In genomic region chr17:49851387-49852291, GRCh38 we compare ENCODE assay signal across 8 cellular contexts. TPM values are rescaled to one million over a fixed set of nuclear protein-coding genes. Genes with fewer than 3 reads are reported as not detected.
DNase-seq lines count a peak whose midpoint lies in the region; FAIRE-seq lines count a peak whose summit lies in the region.

No MANE protein-coding gene starts in this region.

- H3K4me3 ChIP-seq in neuronal stem cell (ENCODE audit: low read length in 2 of 2) = peak overlapping the region; percentile 42 to 78
- H3K4me3 ChIP-seq in stomach smooth muscle (ENCODE audit: low read length in 2 of 2) = peak overlapping the region; percentile 65 to 83

- H3K9ac ChIP-seq in neuronal stem cell (ENCODE audit: low read depth, low read length, poor library complexity) (peak overlapping the region; percentile 75), stomach smooth muscle (ENCODE audit: low read length in 2 of 2) (peak overlapping the region; percentile 41 to 75)

- H3K4me1 ChIP-seq in neuronal stem cell (ENCODE audit: control insufficient read depth in 2 of 2, insufficient read depth in 1 of 2, low read depth in 1 of 2, low read length in 2 of 2) (peaks cover 6 to 12% of the 10 kb centered on the region in 2 donors), stomach smooth muscle (ENCODE audit: control insufficient read depth, insufficient read depth, low read length) (peaks cover 20% of the 10 kb centered on the region)

- H3K23ac ChIP-seq in neuronal stem cell (ENCODE audit: low read depth, low read length, poor library complexity) = no peak overlapping the region

- DNase-seq in ACHN (peak; percentile 79), H4 (ENCODE audit: low spot score) (peak; percentile 74), RCC 7860 (ENCODE audit: low spot score) (peak; percentile 22), foreskin melanocyte (peak; percentile 51), neuronal stem cell (ENCODE audit: low spot score) (peak; percentile 72), KG1 (lab: John Stamatoyannopoulos, UW) (no peak)
- DNase-seq in activated T-helper 9 cell treated with anti-CD3 and anti-CD28 coated beads, Interleukin-2, amount 50 U/mL, for 16 hours (ENCODE audit: low read depth) = peak; percentile 54

- peak overlapping the region; percentile 87 for H3K4me2 ChIP-seq in neuronal stem cell (ENCODE audit: insufficient read depth, low read length, poor library complexity, severe bottlenecking)

- H3K9me3 ChIP-seq in neuronal stem cell (replicated peaks in 1 of 2; ENCODE audit: control insufficient read depth in 2 of 2, insufficient read depth in 1 of 2, low read depth in 1 of 2, low read length in 2 of 2) = no peaks in the 10 kb centered on the region
- H3K9me3 ChIP-seq in stomach smooth muscle (ENCODE audit: control insufficient read depth in 2 of 2, low read length in 2 of 2) = no peaks in the 10 kb centered on the region

- peak overlapping the region; percentile 38 for H2AK5ac ChIP-seq in neuronal stem cell (ENCODE audit: low read depth, low read length)

- H3K18ac ChIP-seq in neuronal stem cell (ENCODE audit: low read length) = peak overlapping the region; percentile 96

- no peak overlapping the region for H3K14ac ChIP-seq in neuronal stem cell (ENCODE audit: low read length)

- H2BK120ac ChIP-seq in neuronal stem cell (ENCODE audit: low read depth, low read length) = no peak overlapping the region

- no CpG with 5 or more reads among the region's 55 CpGs for WGBS in neuronal stem cell (ENCODE audit: extremely low coverage in 2 of 2, insufficient read length in 2 of 2, insufficient replicate concordance in 1 of 2), 2 donors

- H2AFZ ChIP-seq in neuronal stem cell (ENCODE audit: low read length) = peak overlapping the region; percentile 95

- H3K27me3 ChIP-seq in neuronal stem cell (ENCODE audit: control insufficient read depth in 3 of 3, insufficient read depth in 3 of 3, low read depth in 1 of 3, low read length in 3 of 3) (peaks cover 0 to 71% (median 28%) of the 10 kb centered on the region in 3 experiments), stomach smooth muscle (ENCODE audit: control insufficient read depth in 1 of 2, insufficient read depth in 2 of 2, low read length in 2 of 2) (no peaks in the 10 kb centered on the region)

- no peak for FAIRE-seq in RCC 7860 (lab: Jason Lieb, UNC)

- no peak overlapping the region for H2BK12ac ChIP-seq in neuronal stem cell (ENCODE audit: low read length)

- H3K27ac ChIP-seq in neuronal stem cell (replicated peaks; ENCODE audit: low read length) = no peak overlapping the region
- H3K27ac ChIP-seq in stomach smooth muscle (ENCODE audit: low read length) = no peak overlapping the region

- H2BK5ac ChIP-seq in neuronal stem cell (ENCODE audit: low read length) = peak overlapping the region; percentile 26

- H2BK15ac ChIP-seq in neuronal stem cell (ENCODE audit: low read length) = peak overlapping the region; percentile 3

- no peak overlapping the region for H3K4ac ChIP-seq in neuronal stem cell (ENCODE audit: low read length)

- no peak overlapping the region for H4K8ac ChIP-seq in neuronal stem cell (ENCODE audit: low read depth, low read length)

- in situ Hi-C loops in ACHN (cut with HindIII; ENCODE audit: low pct_ligation_motif_present, low pct_unique_long_range_greater_than_20kb, low sequenced_read_pairs) = no loop called here

- H3K36me3 ChIP-seq in neuronal stem cell (replicated peaks in 1 of 2; ENCODE audit: control insufficient read depth in 2 of 2, insufficient read depth in 2 of 2, low read length in 2 of 2) (peaks cover 0 to 2% of the 10 kb centered on the region in 2 donors), stomach smooth muscle (ENCODE audit: control insufficient read depth in 2 of 2, insufficient read depth in 2 of 2, low read length in 2 of 2) (peaks cover 0 to 2% of the 10 kb centered on the region in 2 donors)

- H4K91ac ChIP-seq in neuronal stem cell (ENCODE audit: low read depth, low read length, poor library complexity) = no peak overlapping the region

- H3K79me1 ChIP-seq in neuronal stem cell (ENCODE audit: low read depth, low read length) = no peaks in the 10 kb centered on the region

RNA-seq across cellular contexts. Expression of gene TAC4, which starts 3.8 kb away (rescaled TPM):
- not detected in 2 replicates for total RNA-seq in H4 (2014; rRNA removed; shearing (Covaris generic))
- polyA plus RNA-seq in neuronal stem cell (2013, experiment 1 of 2) = not detected
- not detected for polyA plus RNA-seq in neuronal stem cell (2013, experiment 2 of 2)
